17 cellular contexts compared by ENCODE assay signal in the genomic region with DNA sequence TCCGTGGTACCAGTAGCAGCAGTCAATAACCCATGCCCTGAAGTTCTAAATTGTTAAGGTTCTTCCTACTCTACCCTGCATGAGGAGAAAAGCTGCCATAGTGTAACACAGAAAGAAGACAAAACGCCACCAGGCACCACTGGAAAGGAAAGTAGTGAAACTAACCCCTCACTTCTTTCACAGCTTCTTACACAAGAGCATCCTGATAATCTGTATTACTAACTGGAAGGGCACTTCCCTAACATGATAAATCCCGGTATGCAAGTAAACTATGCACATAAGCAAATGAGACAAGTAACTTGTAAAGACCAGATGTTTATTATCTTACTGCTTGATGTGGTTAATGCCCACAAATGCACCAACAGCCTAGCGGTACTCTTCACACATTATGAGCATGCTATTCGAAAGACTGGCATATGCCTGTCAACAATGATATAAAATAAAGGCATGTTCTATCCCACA.
DNase-seq lines count a peak whose midpoint lies in the region; ATAC-seq and TF ChIP-seq lines count a peak whose summit lies in the region.
"Had no signal": no experiment of that assay in that cellular context is flagged by ENCODE, and none has a peak within 500 bp of the region (broad histone marks: within the 10 kb centered on the region; RNA-seq: fewer than 3 reads in every experiment).

No MANE protein-coding gene starts in this region.

- peaks cover 18% of the 10 kb centered on the region for H3K4me1 Mint-ChIP-seq in activated CD8-positive, alpha-beta memory T cell treated with anti-CD3 and anti-CD28 coated beads, Interleukin-2, amount 10 ng/mL, durations not matched to agents 7 days and 5 days
- H3K4me1 Mint-ChIP-seq in type B pancreatic cell (ENCODE audit: unreplicated experiment) = no peaks in the 10 kb centered on the region
- H3K4me1 Mint-ChIP-seq in Caco-2 (ENCODE audit: low read depth, unreplicated experiment) = peaks cover 30% of the 10 kb centered on the region
- H3K4me1 Mint-ChIP-seq in activated naive CD4-positive, alpha-beta T cell treated with anti-CD3 and anti-CD28 coated beads for 36 hours (ENCODE audit: low read depth) = peaks cover 15% of the 10 kb centered on the region

- CTCF ChIA-PET in activated CD8-positive, alpha-beta memory T cell treated with anti-CD3 and anti-CD28 coated beads, Interleukin-2, amount 10 ng/mL, durations not matched to agents 7 days and 5 days (lab: Charles Lee) = no interaction called here
- CTCF ChIA-PET in PC-9 (lab: Charles Lee) = no interaction called here
- CTCF ChIA-PET in Caco-2 (lab: Charles Lee) = interaction anchor here (0.7 kb wide), 1 partner anchor 352 kb away, joined by 3 read pairs; no protein-coding TSS in a partner anchor
- CTCF ChIA-PET in activated naive CD4-positive, alpha-beta T cell treated with anti-CD3 and anti-CD28 coated beads for 36 hours (lab: Charles Lee) = no interaction called here

- peaks cover under 1% of the 10 kb centered on the region for H3K9me3 Mint-ChIP-seq in activated CD8-positive, alpha-beta memory T cell treated with anti-CD3 and anti-CD28 coated beads, Interleukin-2, amount 10 ng/mL, durations not matched to agents 7 days and 5 days (ENCODE audit: low read depth)
- H3K9me3 Mint-ChIP-seq in type B pancreatic cell = peaks cover 5% of the 10 kb centered on the region
- H3K9me3 Mint-ChIP-seq in Caco-2 (ENCODE audit: unreplicated experiment) = peaks cover under 1% of the 10 kb centered on the region
- no peaks in the 10 kb centered on the region for H3K9me3 Mint-ChIP-seq in activated naive CD4-positive, alpha-beta T cell treated with anti-CD3 and anti-CD28 coated beads for 36 hours

- H3K9ac ChIP-seq in fibroblast of lung (ENCODE audit: insufficient read depth, low read length) = no peak overlapping the region

- H4K20me1 ChIP-seq in fibroblast of lung (ENCODE audit: control insufficient read depth, extremely low read depth, insufficient read depth, low read length) (no peaks in the 10 kb centered on the region), PC-9 (ENCODE audit: insufficient read depth) (no peaks in the 10 kb centered on the region)

- POLR2A ChIA-PET in PC-9 (lab: Charles Lee; ENCODE audit: unreplicated experiment) = no interaction called here
- POLR2A ChIA-PET in Caco-2 (lab: Charles Lee) = no interaction called here

- H3K79me2 ChIP-seq in fibroblast of lung (ENCODE audit: control insufficient read depth, insufficient read depth, low read length) (peaks cover 7% of the 10 kb centered on the region), PC-9 (ENCODE audit: low read depth) (peaks cover 23% of the 10 kb centered on the region; the same call in 1 of the 2 replicates)

- no peak for ATAC-seq in activated CD8-positive, alpha-beta memory T cell treated with anti-CD3 and anti-CD28 coated beads, Interleukin-2, amount 10 ng/mL, durations not matched to agents 7 days and 5 days
- ATAC-seq: left lobe of liver had no signal

- peak overlapping the region; percentile 29 for H3K27ac ChIP-seq in fibroblast of lung (ENCODE audit: insufficient read depth, low read length)
- no peak overlapping the region for H3K27ac ChIP-seq in PC-9
- H3K27ac ChIP-seq: tibial nerve had no signal

- intact Hi-C loops in PC-9 (cut with micrococcal nuclease; ENCODE audit: unreplicated experiment) = no loop called here
- intact Hi-C loops in Caco-2 (cut with micrococcal nuclease; ENCODE audit: unreplicated experiment) = no loop called here
- intact Hi-C loops in activated naive CD4-positive, alpha-beta T cell treated with anti-CD3 and anti-CD28 coated beads for 36 hours (cut with micrococcal nuclease) = no loop called here

- peaks cover 2% of the 10 kb centered on the region for H3K36me3 ChIP-seq in fibroblast of lung (ENCODE audit: control insufficient read depth, insufficient read depth, low read length)
- peaks cover 39% of the 10 kb centered on the region for H3K36me3 ChIP-seq in PC-9 (ENCODE audit: low read depth)
- no peaks in the 10 kb centered on the region; the same call in 1 of the 2 replicates for H3K36me3 ChIP-seq in Caco-2 (ENCODE audit: control insufficient read depth, insufficient read depth, low read length)

- H3K9me2 ChIP-seq in PC-9 (ENCODE audit: insufficient read depth) = no peaks in the 10 kb centered on the region

- TF ChIP-seq CTCF in fibroblast of lung (conservative IDR thresholded peaks at IDR 0.05 in 1 of 2, IDR thresholded peaks at IDR 0.05 in 1 of 2; ENCODE audit: low read depth in 1 of 2, low read length in 2 of 2) = no peak
- TF ChIP-seq CTCF in type B pancreatic cell (conservative IDR thresholded peaks at IDR 0.05) = no peak
- TF ChIP-seq CTCF in PC-9 (conservative IDR thresholded peaks at IDR 0.05) = no peak
- no peak for TF ChIP-seq CTCF in Caco-2 (IDR thresholded peaks at IDR 0.05; ENCODE audit: insufficient read depth in 1 of 2, low read depth in 1 of 2, low read length in 1 of 2, severe bottlenecking in 1 of 2, unreplicated experiment in 1 of 2)

- H3K27me3 Mint-ChIP-seq in activated CD8-positive, alpha-beta memory T cell treated with anti-CD3 and anti-CD28 coated beads, Interleukin-2, amount 10 ng/mL, durations not matched to agents 7 days and 5 days = no peaks in the 10 kb centered on the region
- H3K27me3 Mint-ChIP-seq in type B pancreatic cell = no peaks in the 10 kb centered on the region
- H3K27me3 Mint-ChIP-seq in Caco-2 (ENCODE audit: insufficient read depth, unreplicated experiment) = no peaks in the 10 kb centered on the region
- no peaks in the 10 kb centered on the region for H3K27me3 Mint-ChIP-seq in activated naive CD4-positive, alpha-beta T cell treated with anti-CD3 and anti-CD28 coated beads for 36 hours (ENCODE audit: low read depth)

- H3K4me3 Mint-ChIP-seq in activated CD8-positive, alpha-beta memory T cell treated with anti-CD3 and anti-CD28 coated beads, Interleukin-2, amount 10 ng/mL, durations not matched to agents 7 days and 5 days = no peak overlapping the region
- H3K4me3 Mint-ChIP-seq in type B pancreatic cell (no peak overlapping the region), Caco-2 (ENCODE audit: unreplicated experiment) (no peak overlapping the region)
- H3K4me3 Mint-ChIP-seq in activated naive CD4-positive, alpha-beta T cell treated with anti-CD3 and anti-CD28 coated beads for 36 hours = no peak overlapping the region

- DNase-seq in activated CD8-positive, alpha-beta memory T cell treated with anti-CD3 and anti-CD28 coated beads, Interleukin-2, amount 10 ng/mL, durations not matched to agents 7 days and 5 days = no peak
- no peak for DNase-seq in activated CD8-positive, alpha-beta memory T cell treated with anti-CD3 and anti-CD28 coated beads, Interleukin-2, amount 50 U/mL, for 4 hours
- DNase-seq in RPMI7951 (ENCODE audit: low read depth) (peak; percentile 45), fibroblast of lung (ENCODE audit: low read depth in 2 of 2) (peak; percentile 57 to 82), type B pancreatic cell (ENCODE audit: extremely low spot score, unreplicated experiment) (no peak), PC-9 (no peak), Caco-2 (no peak)
- DNase-seq in activated naive CD4-positive, alpha-beta T cell treated with anti-CD3 and anti-CD28 coated beads for 36 hours = no peak
- DNase-seq: activated CD4-positive, alpha-beta T cell treated with anti-CD3 and anti-CD28 coated beads for 48 hours; GDM1; glutamatergic neuron; NCI-H187; NK-92 treated with Interleukin-12 subunit alpha and Interleukin-12 subunit beta, amount 100 ng/mL, for 24 hours; stimulated activated CD4-positive, alpha-beta T cell treated with anti-CD3 and anti-CD28 coated beads, Interleukin-12 subunit alpha, Interleukin-12 subunit beta, amount 100 ng/mL, for 4 hours had no signal

- H2AFZ ChIP-seq in fibroblast of lung (ENCODE audit: low read length) = no peak overlapping the region
- no peak overlapping the region for H2AFZ ChIP-seq in PC-9

- H3K36me3 Mint-ChIP-seq in activated CD8-positive, alpha-beta memory T cell treated with anti-CD3 and anti-CD28 coated beads, Interleukin-2, amount 10 ng/mL, durations not matched to agents 7 days and 5 days = peaks cover 77% of the 10 kb centered on the region
- H3K36me3 Mint-ChIP-seq in type B pancreatic cell = peaks cover 68% of the 10 kb centered on the region
- peaks cover 25% of the 10 kb centered on the region for H3K36me3 Mint-ChIP-seq in Caco-2 (ENCODE audit: insufficient read depth, unreplicated experiment)
- peaks cover 24% of the 10 kb centered on the region for H3K36me3 Mint-ChIP-seq in activated naive CD4-positive, alpha-beta T cell treated with anti-CD3 and anti-CD28 coated beads for 36 hours (ENCODE audit: low read depth)

- no peak overlapping the region for H3K4me3 ChIP-seq in fibroblast of lung (replicated peaks in 1 of 4; ENCODE audit: control extremely low read depth in 1 of 4, insufficient read depth in 1 of 4, low read depth in 3 of 4, low read length in 4 of 4)
- H3K4me3 ChIP-seq in PC-9 = no peak overlapping the region
- H3K4me3 ChIP-seq in Caco-2 (ENCODE audit: low read depth, low read length) = no peak overlapping the region
- H3K4me3 ChIP-seq: tibial nerve had no signal

- H3K9me3 ChIP-seq in fibroblast of lung (ENCODE audit: control insufficient read depth, insufficient read depth, low read depth, low read length) (no peaks in the 10 kb centered on the region), PC-9 (ENCODE audit: insufficient read depth, low read depth) (no peaks in the 10 kb centered on the region; the same call in 1 of the 2 replicates), Caco-2 (no peaks in the 10 kb centered on the region)

- H3F3A ChIP-seq in PC-9 (ENCODE audit: insufficient read depth, low read depth) = peaks cover 29% of the 10 kb centered on the region

- peak overlapping the region; percentile 63 for H3K4me2 ChIP-seq in fibroblast of lung (ENCODE audit: extremely low read depth, insufficient read depth, low read length)
- no peak overlapping the region for H3K4me2 ChIP-seq in PC-9

- H3K27me3 ChIP-seq in fibroblast of lung (ENCODE audit: control insufficient read depth, insufficient read depth, low read length) = no peaks in the 10 kb centered on the region
- H3K27me3 ChIP-seq in PC-9 (ENCODE audit: insufficient read depth, low read depth) = no peaks in the 10 kb centered on the region
- H3K27me3 ChIP-seq in Caco-2 (replicated peaks; ENCODE audit: control insufficient read depth, insufficient read depth, low read length) = no peaks in the 10 kb centered on the region
- H3K27me3 ChIP-seq: tibial nerve had no signal

- peak overlapping the region; percentile 70 for H3K27ac Mint-ChIP-seq in activated CD8-positive, alpha-beta memory T cell treated with anti-CD3 and anti-CD28 coated beads, Interleukin-2, amount 10 ng/mL, durations not matched to agents 7 days and 5 days
- peak overlapping the region; percentile 5 for H3K27ac Mint-ChIP-seq in type B pancreatic cell
- no peak overlapping the region for H3K27ac Mint-ChIP-seq in Caco-2 (ENCODE audit: unreplicated experiment)
- H3K27ac Mint-ChIP-seq in activated naive CD4-positive, alpha-beta T cell treated with anti-CD3 and anti-CD28 coated beads for 36 hours = no peak overlapping the region
- H3K27ac Mint-ChIP-seq: activated naive CD4-positive, alpha-beta T cell treated with anti-CD3 and anti-CD28 coated beads, Interleukin-2, amount 50 U/mL, for 72 hours had no signal

- H3K4me1 ChIP-seq in fibroblast of lung (ENCODE audit: control insufficient read depth, extremely low read depth, insufficient read depth, low read length) = peaks cover 6% of the 10 kb centered on the region
- peaks cover 44% of the 10 kb centered on the region for H3K4me1 ChIP-seq in PC-9 (replicated peaks; ENCODE audit: insufficient read depth)
- H3K4me1 ChIP-seq in Caco-2 = peaks cover 33% of the 10 kb centered on the region
- H3K4me1 ChIP-seq: tibial nerve had no signal

- no TSS peak for BruUV-seq in PC-9 (replicated peaks; lab: Mats Ljungman, UMichigan)
- no TSS peak for BruUV-seq in Caco-2 (replicated peaks; lab: Mats Ljungman, UMichigan)

Comparison
In these comparisons a context has a peak if more than half of its experiments do, and no peak if none do; other contexts are left out.
1. DNase-seq: peak in RPMI7951 (single experiment) and fibroblast of lung (2 of 2); none in activated CD8-positive, alpha-beta memory T cell treated with anti-CD3 and anti-CD28 coated beads, Interleukin-2, amount 10 ng/mL, durations not matched to agents 7 days and 5 days (single experiment), activated CD8-positive, alpha-beta memory T cell treated with anti-CD3 and anti-CD28 coated beads, Interleukin-2, amount 50 U/mL, for 4 hours (single experiment), type B pancreatic cell (single experiment), PC-9 (0 of 2), Caco-2 (0 of 2) and activated naive CD4-positive, alpha-beta T cell treated with anti-CD3 and anti-CD28 coated beads for 36 hours (single experiment).
2. H3K27ac Mint-ChIP-seq: peak in activated CD8-positive, alpha-beta memory T cell treated with anti-CD3 and anti-CD28 coated beads, Interleukin-2, amount 10 ng/mL, durations not matched to agents 7 days and 5 days (single experiment) and type B pancreatic cell (single experiment); none in Caco-2 (single experiment) and activated naive CD4-positive, alpha-beta T cell treated with anti-CD3 and anti-CD28 coated beads for 36 hours (single experiment).